Comparison of ENCODE assay signal across 8 cellular contexts in genomic region chr16:10736926-10737625, GRCh38. TPM values are rescaled to one million over a fixed set of nuclear protein-coding genes. Genes with fewer than 3 reads are reported as not detected.
DNase-seq lines count a peak whose midpoint lies in the region; ATAC-seq and TF ChIP-seq lines count a peak whose summit lies in the region.

No MANE protein-coding gene starts in this region.

- ATAC-seq in GM21367 (IDR thresholded peaks at IDR 0.05; ENCODE audit: unreplicated experiment) = no peak

- no peaks in the 10 kb centered on the region for H3K27me3 ChIP-seq in esophagus (ENCODE audit: control insufficient read depth in 1 of 2, insufficient read depth in 2 of 2, low read length in 2 of 2)

- no peak for TF ChIP-seq EP300 in Ishikawa (IDR thresholded peaks at IDR 0.05; ENCODE audit: borderline replicate concordance)

- TF ChIP-seq RAD21 in Ishikawa (IDR thresholded peaks at IDR 0.05; ENCODE audit: low read depth) = peak; percentile 97

- H3K4me3 ChIP-seq in GM12875 (ENCODE audit: low read depth, low read length) (no peak overlapping the region), esophagus (ENCODE audit: low read depth in 1 of 2, low read length in 2 of 2) (no peak overlapping the region)

- WGBS in esophagus, 2 donors = 36 to 39% methylated on average over 15 of the region's 15 CpGs

- no peaks in the 10 kb centered on the region for H3K36me3 ChIP-seq in esophagus (ENCODE audit: control insufficient read depth in 2 of 2, insufficient read depth in 2 of 2, low read length in 1 of 2)

- peak; percentile 42 for DNase-seq in OCI-M2 (lab: John Stamatoyannopoulos, UW; ENCODE audit: unreplicated experiment)
- DNase-seq in activated T-cell treated with anti-CD3 and anti-CD28 coated beads for 4 hours = peak; percentile 68
- peak; percentile 78 for DNase-seq in myocyte (ENCODE audit: low read depth)
- peak; percentile 42 to 86 (median 61) for DNase-seq in stimulated activated naive CD4-positive, alpha-beta T cell (lab: John Stamatoyannopoulos, UW)

- H3K9me3 ChIP-seq in esophagus (ENCODE audit: control insufficient read depth in 2 of 2, insufficient read depth in 1 of 2, low read depth in 1 of 2, low read length in 1 of 2) = peaks cover 0 to 2% of the 10 kb centered on the region in 2 donors

- TF ChIP-seq CTCF in GM12875 (IDR thresholded peaks at IDR 0.05; ENCODE audit: borderline replicate concordance, insufficient read depth, low read depth, low read length) = peak; percentile 73

- H3K4me1 ChIP-seq in esophagus (ENCODE audit: control insufficient read depth in 2 of 2, insufficient read depth in 2 of 2, low read length in 1 of 2) = peaks cover 0 to 3% of the 10 kb centered on the region in 2 donors

- peak overlapping the region; percentile 4 to 39 for H3K27ac ChIP-seq in esophagus (ENCODE audit: low read depth in 2 of 2, low read length in 1 of 2)

TF ChIP-seq in Ishikawa, 13 proteins besides CTCF, POLR2A, EP300 and RAD21:
- TF ChIP-seq FOXM1 (IDR thresholded peaks at IDR 0.05; ENCODE audit: borderline replicate concordance, low read depth) (no peak), CEBPB (IDR thresholded peaks at IDR 0.05) (no peak), MAX (IDR thresholded peaks at IDR 0.05) (no peak), ZBTB7A (IDR thresholded peaks at IDR 0.05; ENCODE audit: low read depth) (no peak), USF1 (IDR thresholded peaks at IDR 0.05) (no peak), TEAD4 (IDR thresholded peaks at IDR 0.05) (no peak), TCF12 (IDR thresholded peaks at IDR 0.05; ENCODE audit: low read depth) (no peak), NFIC (IDR thresholded peaks at IDR 0.05) (no peak), CREB1 (IDR thresholded peaks at IDR 0.05; ENCODE audit: low read depth) (no peak), TAF1 (IDR thresholded peaks at IDR 0.05; ENCODE audit: low read depth) (no peak), EGR1 (IDR thresholded peaks at IDR 0.05) (no peak), YY1 (IDR thresholded peaks at IDR 0.05; ENCODE audit: low read depth) (no peak), REST (IDR thresholded peaks at IDR 0.05; ENCODE audit: low read depth) (no peak)

RNA-seq across cellular contexts. Expression of gene NUBP1, which starts 6.6 kb away (rescaled TPM):
- polyA plus RNA-seq in esophagus = 10 to 100 TPM; 27.1 to 27.4 TPM
- total RNA-seq in myocyte = 25.0 and 28.1 TPM in 2 replicates
- 16.0 TPM for polyA plus RNA-seq in myocyte (2012)

RNA-seq across cellular contexts. Expression of gene TEKT5, which starts 42.3 kb away (rescaled TPM):
- polyA plus RNA-seq in esophagus = under 1 TPM in 1 of 2 donors, not detected in 1; 0.22 TPM
- total RNA-seq in myocyte = not detected in 2 replicates
- 0.10 TPM for polyA plus RNA-seq in myocyte (2012)
